Comparison of ENCODE assay signal across 8 cellular contexts in the genomic region with DNA sequence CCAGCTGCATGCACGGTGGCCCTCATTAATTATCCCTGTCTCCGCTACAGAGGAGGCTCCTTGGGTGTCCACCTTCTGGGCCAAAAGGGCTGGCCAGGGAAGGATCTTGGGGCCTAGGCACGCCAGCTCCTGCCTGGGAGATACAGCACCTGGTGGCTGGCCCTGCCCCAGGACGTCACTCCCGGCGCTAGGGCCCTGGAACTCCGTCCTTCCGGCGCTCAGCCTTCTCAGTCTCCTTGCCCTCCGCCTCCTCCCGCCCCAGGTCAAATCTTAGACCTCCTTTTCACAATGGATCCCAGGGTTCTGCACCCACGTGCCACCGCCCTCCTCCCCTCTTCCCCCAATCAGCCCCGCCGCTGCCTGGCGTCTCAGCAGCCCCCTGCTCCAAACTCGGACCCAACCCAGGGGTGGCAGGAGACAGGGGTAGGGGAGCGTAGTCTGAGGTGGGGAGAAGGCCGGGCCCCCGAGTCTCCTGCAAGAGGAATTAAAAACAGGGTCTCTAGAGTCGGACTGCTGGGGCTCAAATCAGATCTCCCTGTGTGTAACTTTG. TPM values are rescaled to one million over a fixed set of nuclear protein-coding genes. Genes with fewer than 3 reads are reported as not detected.
DNase-seq lines count a peak whose midpoint lies in the region; ATAC-seq and TF ChIP-seq lines count a peak whose summit lies in the region.

No MANE protein-coding gene starts in this region.

- H3K4me2 ChIP-seq in PC-9 (peak overlapping the region; percentile 99), neural progenitor cell (peak overlapping the region; percentile 92)

- CTCF ChIA-PET in AG04450 (lab: Charles Lee), result interaction anchor here (0.6 kb wide), 2 partner anchors 10 to 34 kb away, joined by 5 to 6 read pairs; no protein-coding TSS in a partner anchor
- CTCF ChIA-PET in PC-9 (lab: Charles Lee), result no interaction called here

- no peak overlapping the region; the same call in 1 of the 2 replicates for H2AFZ ChIP-seq in PC-9
- peak overlapping the region; percentile 56 for H2AFZ ChIP-seq in neural progenitor cell (replicated peaks)

- H3K4me1 ChIP-seq in PC-9 (replicated peaks; ENCODE audit: insufficient read depth) (peaks cover 52% of the 10 kb centered on the region), foreskin keratinocyte (no peaks in the 10 kb centered on the region), neural progenitor cell (peaks cover 38% of the 10 kb centered on the region), thymus (ENCODE audit: control insufficient read depth, insufficient read depth, low read length) (peaks cover 40% of the 10 kb centered on the region)

- intact Hi-C loops in PC-9 (cut with micrococcal nuclease; ENCODE audit: unreplicated experiment), result loop anchor here (1.0 to 5.0 kb wide), 2 partner anchors 15 to 98 kb away; no protein-coding TSS in a partner anchor

- peaks cover 35% of the 10 kb centered on the region for H3K36me3 ChIP-seq in PC-9 (ENCODE audit: low read depth)
- no peaks in the 10 kb centered on the region for H3K36me3 ChIP-seq in neural progenitor cell
- H3K36me3 ChIP-seq in thymus (ENCODE audit: control insufficient read depth, insufficient read depth), result no peaks in the 10 kb centered on the region

- POLR2A ChIA-PET in AG04450 (lab: Yijun Ruan, JAX), result interaction anchor here (0.6 to 3.3 kb wide), 3 partner anchors 15 to 96 kb away, joined by 4 to 13 read pairs (median 6); no protein-coding TSS in a partner anchor
- POLR2A ChIA-PET in PC-9 (lab: Charles Lee; ENCODE audit: unreplicated experiment), result no interaction called here

- peaks cover 65% of the 10 kb centered on the region for H3K79me2 ChIP-seq in PC-9 (ENCODE audit: low read depth)
- peaks cover 62% of the 10 kb centered on the region for H3K79me2 ChIP-seq in neural progenitor cell (ENCODE audit: low read depth)

- no peaks in the 10 kb centered on the region for H3K9me2 ChIP-seq in PC-9 (ENCODE audit: insufficient read depth)

- H4K20me1 ChIP-seq in PC-9 (ENCODE audit: insufficient read depth), result peaks cover 53% of the 10 kb centered on the region
- peaks cover 49% of the 10 kb centered on the region for H4K20me1 ChIP-seq in neural progenitor cell (ENCODE audit: low read depth)

- no peak overlapping the region for H3K27ac Mint-ChIP-seq in neural progenitor cell

- 2% methylated on average over 21 of the region's 21 CpGs for WGBS in thymus

- H3K9me3 ChIP-seq in AG04450 (ENCODE audit: control insufficient read depth, insufficient read depth, low read length) (peaks cover 5% of the 10 kb centered on the region; the same call in 1 of the 2 replicates), PC-9 (ENCODE audit: insufficient read depth, low read depth) (no peaks in the 10 kb centered on the region), neural progenitor cell (ENCODE audit: low read depth) (no peaks in the 10 kb centered on the region), thymus (ENCODE audit: control insufficient read depth) (no peaks in the 10 kb centered on the region)

- H3K9ac ChIP-seq in neural progenitor cell, result peak overlapping the region; percentile 72

- peak overlapping the region; percentile 57 for H3K27ac ChIP-seq in AG04450 (ENCODE audit: low read depth, low read length)
- H3K27ac ChIP-seq in PC-9, result peak overlapping the region; percentile 76
- H3K27ac ChIP-seq in foreskin keratinocyte, result peak overlapping the region; percentile 94
- H3K27ac ChIP-seq in neural progenitor cell, result peak overlapping the region; percentile 67
- peak overlapping the region; percentile 89 for H3K27ac ChIP-seq in thymus (ENCODE audit: low read depth)

- H3K36me3 Mint-ChIP-seq in neural progenitor cell, result peaks cover 5% of the 10 kb centered on the region

- no TSS peak for BruUV-seq in PC-9 (replicated peaks; lab: Mats Ljungman, UMichigan)

- no peak for TF ChIP-seq CTCF in AG04450 (IDR thresholded peaks at IDR 0.05; ENCODE audit: low read depth, low read length)
- TF ChIP-seq CTCF in PC-9 (conservative IDR thresholded peaks at IDR 0.05), result no peak
- no peak for TF ChIP-seq CTCF in foreskin keratinocyte (conservative IDR thresholded peaks at IDR 0.05)
- TF ChIP-seq CTCF in neural progenitor cell (IDR thresholded peaks at IDR 0.05), result no peak

- ATAC-seq in GM18511 (IDR thresholded peaks at IDR 0.05; ENCODE audit: unreplicated experiment), result peak; percentile 58
- peak; percentile 33 for ATAC-seq in HG03097 (IDR thresholded peaks at IDR 0.05; ENCODE audit: low FRiP score, unreplicated experiment)
- peak; percentile 78 for ATAC-seq in foreskin keratinocyte

- H3K9me3 Mint-ChIP-seq in neural progenitor cell, result no peaks in the 10 kb centered on the region

- H3F3A ChIP-seq in PC-9 (ENCODE audit: insufficient read depth, low read depth) (peaks cover 43% of the 10 kb centered on the region; the same call in 1 of the 2 replicates), neural progenitor cell (ENCODE audit: low read depth) (peaks cover 36% of the 10 kb centered on the region)

- peak overlapping the region; percentile 95 for H3K4me3 Mint-ChIP-seq in neural progenitor cell

- H3K4me3 ChIP-seq in AG04450 (ENCODE audit: low read depth, low read length) (peak overlapping the region; percentile 96), PC-9 (peak overlapping the region; percentile 98), neural progenitor cell (peak overlapping the region; percentile 94), thymus (ENCODE audit: low read length) (peak overlapping the region; percentile 86)

- DNase-seq in AG04450 (ENCODE audit: low read depth, low spot score) (no peak), PC-9 (peak in 1 of 2 experiments; percentile 48), activated gamma-delta T cell treated with Interleukin-2 at 50 U/mL for 16 hours (peak; percentile 44), foreskin keratinocyte (peak; percentile 40 to 52), neural progenitor cell (ENCODE audit: low spot score) (peak; percentile 88)

- H3K27me3 ChIP-seq in AG04450 (ENCODE audit: control insufficient read depth, insufficient read depth, low read length) (no peaks in the 10 kb centered on the region), PC-9 (ENCODE audit: insufficient read depth, low read depth) (no peaks in the 10 kb centered on the region), foreskin keratinocyte (no peaks in the 10 kb centered on the region), neural progenitor cell (no peaks in the 10 kb centered on the region), thymus (ENCODE audit: control insufficient read depth, insufficient read depth) (no peaks in the 10 kb centered on the region)

- peaks cover 52% of the 10 kb centered on the region for H3K4me1 Mint-ChIP-seq in neural progenitor cell

- peaks cover 4% of the 10 kb centered on the region for H3K27me3 Mint-ChIP-seq in neural progenitor cell (ENCODE audit: insufficient read depth, low read depth)

RNA-seq across cellular contexts. Expression of a gene that starts 0.9 kb away (rescaled TPM):
- 220 and 319 TPM in 2 replicates for polyA plus RNA-seq in AG04450 (2011; rRNA removed)
- polyA minus RNA-seq in AG04450 (2011; rRNA and poly(A)+ RNA removed), result 238 and 315 TPM in 2 replicates
- total RNA-seq in PC-9 (2021), result 1,726 and 2,016 TPM in 2 replicates
- 537 and 542 TPM in 2 replicates for total RNA-seq in foreskin keratinocyte
- polyA plus RNA-seq in foreskin keratinocyte, result 588 and 603 TPM in 2 replicates
- total RNA-seq in neural progenitor cell (ENCODE audit: low replicate concordance), result 292 and 555 TPM in 2 replicates
- 90.6 TPM for polyA plus RNA-seq in thymus
